Comparison of ENCODE assay signal across 1 cellular context in the genomic region with DNA sequence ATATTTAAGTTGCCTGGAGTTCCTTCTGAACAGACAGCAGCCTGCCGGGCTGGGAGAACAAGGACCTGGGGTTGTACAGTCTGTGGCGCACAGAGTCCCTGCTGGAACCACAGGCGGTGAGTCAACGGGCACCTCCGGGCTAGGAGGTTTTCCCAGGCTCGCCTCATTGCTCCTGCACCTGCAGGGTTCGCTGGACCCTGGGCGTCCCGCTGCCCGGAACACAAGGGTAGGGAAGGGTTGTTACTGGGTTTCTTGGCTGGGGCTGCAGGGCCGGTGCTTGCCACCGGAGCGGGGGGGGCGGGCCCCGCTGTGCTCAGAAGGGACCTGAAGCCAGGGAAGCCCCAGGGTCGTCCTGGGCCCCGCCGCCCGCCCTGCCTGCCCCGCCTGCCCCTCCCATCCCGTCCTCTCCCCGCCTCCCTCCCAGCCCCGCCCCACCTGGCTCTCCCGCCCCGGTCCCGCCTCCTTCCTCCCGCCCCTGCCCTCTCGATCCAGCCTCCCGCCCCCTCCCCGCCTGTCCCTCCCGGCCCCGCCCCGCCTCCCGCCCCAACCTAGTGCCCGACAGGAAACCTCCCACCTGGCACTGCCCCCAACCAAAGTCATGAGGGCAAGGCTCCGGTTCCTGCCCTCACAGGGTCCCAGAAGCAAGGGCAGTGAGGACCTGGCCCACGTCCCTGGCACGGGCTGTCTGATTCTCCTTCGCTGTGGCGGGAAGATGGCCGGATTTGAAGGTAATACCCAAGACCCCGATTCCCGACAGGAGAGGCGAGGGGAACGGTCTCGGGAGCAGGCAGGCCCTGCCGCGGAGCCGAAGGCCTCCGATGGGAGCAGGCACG.
TF ChIP-seq lines count a peak whose summit lies in the region.

No MANE protein-coding gene starts in this region.

TF ChIP-seq in A549, 52 proteins besides CTCF, POLR2A, EP300 and RAD21 (continued from another document):
- TF ChIP-seq, protein P1, sequence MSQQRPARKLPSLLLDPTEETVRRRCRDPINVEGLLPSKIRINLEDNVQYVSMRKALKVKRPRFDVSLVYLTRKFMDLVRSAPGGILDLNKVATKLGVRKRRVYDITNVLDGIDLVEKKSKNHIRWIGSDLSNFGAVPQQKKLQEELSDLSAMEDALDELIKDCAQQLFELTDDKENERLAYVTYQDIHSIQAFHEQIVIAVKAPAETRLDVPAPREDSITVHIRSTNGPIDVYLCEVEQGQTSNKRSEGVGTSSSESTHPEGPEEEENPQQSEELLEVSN (IDR thresholded peaks at IDR 0.05; ENCODE audit: borderline replicate concordance, low read depth) = peak; percentile 65; the same call in 1 of the 2 replicates
